8 cellular contexts compared by ENCODE assay signal in genomic region chrX:133985164-133986007, GRCh38. TPM values are rescaled to one million over a fixed set of nuclear protein-coding genes. Genes with fewer than 3 reads are reported as not detected.
DNase-seq lines count a peak whose midpoint lies in the region; TF ChIP-seq lines count a peak whose summit lies in the region.

Gene GPC3 (minus strand): TSS chrX:133985594.

- H3K4me1 ChIP-seq in HAP-1 (peaks cover 76% of the 10 kb centered on the region), ovary (ENCODE audit: insufficient read depth) (no peaks in the 10 kb centered on the region), vagina (no peaks in the 10 kb centered on the region)

- H3K27me3 ChIP-seq in HAP-1 (ENCODE audit: low read depth) (no peaks in the 10 kb centered on the region), ovary (no peaks in the 10 kb centered on the region), vagina (no peaks in the 10 kb centered on the region)

- H3K27ac ChIP-seq in ovary (no peak within 1 kb of the TSS), vagina (no peak within 1 kb of the TSS)

- in situ Hi-C loops in HAP-1 (cut with MboI; ENCODE audit: low sequenced_read_pairs) = no loop called here

- intact Hi-C loops in ovary (cut with DNase I) = no loop called here
- intact Hi-C loops in vagina (cut with DNase I) = no loop called here

- H3K9me3 ChIP-seq in HAP-1 (no peaks in the 10 kb centered on the region), ovary (no peaks in the 10 kb centered on the region), vagina (no peaks in the 10 kb centered on the region)

- TF ChIP-seq POLR2A in ovary (IDR thresholded peaks at IDR 0.05) (no peak), vagina (IDR thresholded peaks at IDR 0.05) (no peak)

- TF ChIP-seq CTCF in ovary (IDR thresholded peaks at IDR 0.05) (no peak), vagina (IDR thresholded peaks at IDR 0.05) (no peak)

- H3K4me3 ChIP-seq in HAP-1 (peak within 1 kb of the TSS; percentile 50), ovary (peak within 1 kb of the TSS; percentile 34), vagina (peak within 1 kb of the TSS; percentile 33 to 42)

- peak; percentile 36 for DNase-seq in AG20443 (ENCODE audit: low spot score)
- DNase-seq in HAP-1 (ENCODE audit: low spot score in 2 of 2) = peak; percentile 89 to 92
- peak; percentile 61 for DNase-seq in NCI-H774 (lab: John Stamatoyannopoulos, UW)
- peak; percentile 3 for DNase-seq in activated T-helper 9 cell treated with anti-CD3 and anti-CD28 coated beads, Interleukin-2, amount 50 U/mL, for 16 hours (ENCODE audit: low read depth)
- DNase-seq in germinal center (ENCODE audit: low spot score) = peak; percentile 49
- peak; percentile 27 to 67 (median 54) for DNase-seq in ovary
- no peak for DNase-seq in vagina (ENCODE audit: extremely low spot score in 2 of 2)
- DNase-seq in ureter (ENCODE audit: low spot score) = no peak

- WGBS in ovary, 3 donors = 41 to 49% (median 42%) methylated on average over 59 to 90 of the region's 90 CpGs

- H3K36me3 ChIP-seq in HAP-1 (replicated peaks) = peaks cover 8% of the 10 kb centered on the region; the same call in 1 of the 2 replicates
- H3K36me3 ChIP-seq in ovary = no peaks in the 10 kb centered on the region
- no peaks in the 10 kb centered on the region for H3K36me3 ChIP-seq in vagina

- TF ChIP-seq EP300 in ovary (IDR thresholded peaks at IDR 0.05) = no peak

RNA-seq across cellular contexts. Expression of gene GPC3, which starts in this region (rescaled TPM):
- 10 to 100 TPM in 4 of 7 donors, 1 to 10 TPM in 3; 4.5 to 16.2 (median 11.3) TPM for total RNA-seq in ovary
- polyA plus RNA-seq in ovary = 10 to 100 TPM; 23.8 to 91.8 TPM
- total RNA-seq in vagina = 15.5 TPM
- total RNA-seq in ureter = 4.9 TPM

Comparison
In these comparisons a context has a peak if more than half of its experiments do, and no peak if none do; other contexts are left out.
1. DNase-seq: peak in AG20443 (single experiment), HAP-1 (2 of 2), NCI-H774 (single experiment), activated T-helper 9 cell treated with anti-CD3 and anti-CD28 coated beads, Interleukin-2, amount 50 U/mL, for 16 hours (single experiment), germinal center (single experiment) and ovary (5 of 5); none in vagina (0 of 2) and ureter (single experiment).
2. Peak in every context shown above with its lines, with median percentiles within 50 percentile points of each other: H3K4me3 ChIP-seq.